In genomic region chr13:111071120-111071519, GRCh38 we compare ENCODE assay signal across 8 cellular contexts. TPM values are rescaled to one million over a fixed set of nuclear protein-coding genes. Genes with fewer than 3 reads are reported as not detected.
DNase-seq lines count a peak whose midpoint lies in the region; ATAC-seq, FAIRE-seq and TF ChIP-seq lines count a peak whose summit lies in the region.
"Not testable (repeated sequence)": the region's sequence is repeated elsewhere in the genome, so short reads cannot be mapped to it uniquely, and the experiment has no call there.

No MANE protein-coding gene starts in this region.

- not testable (repeated sequence) for ATAC-seq in HCT116, Panc1, right lobe of liver

- POLR2A ChIA-PET in A673 (lab: Charles Lee; ENCODE audit: low non-redundant PET), result interaction anchor here (0.6 kb wide), 1 partner anchor 146 kb away, joined by 3 read pairs; no protein-coding TSS in a partner anchor
- POLR2A ChIA-PET in HCT116 (lab: Charles Lee); Panc1 (lab: Charles Lee); H1 (lab: Charles Lee; ENCODE audit: partially characterized antibody): not testable (repeated sequence)

- not testable (repeated sequence) for H2BK12ac ChIP-seq in H1 (ENCODE audit: low read depth, low read length)

- H3K9ac ChIP-seq in HCT116 (ENCODE audit: low read length); H1 (replicated peaks in 1 of 4; ENCODE audit: extremely low read depth in 1 of 4, low read depth in 3 of 4, low read length in 3 of 4): not testable (repeated sequence)

- not testable (repeated sequence) for DNase-seq in A673 (ENCODE audit: low spot score); Panc1 (ENCODE audit: low read depth, low spot score); WERI-Rb-1; H1 (ENCODE audit: low read depth in 1 of 2, low spot score in 2 of 2)
- peak; percentile 32 for DNase-seq in EH (ENCODE audit: low read depth)
- DNase-seq in HCT116 (ENCODE audit: low read depth, low spot score), result peak; percentile 19
- DNase-seq in NAMALWA (ENCODE audit: low spot score), result peak; percentile 64
- peak in 2 of 3 donors; percentile 40 to 62 for DNase-seq in right lobe of liver

- H3K14ac ChIP-seq in H1 (ENCODE audit: insufficient read length), result not testable (repeated sequence)

- H4K5ac ChIP-seq in H1 (ENCODE audit: insufficient read length, low read depth, low read length), result not testable (repeated sequence)

- H2BK120ac ChIP-seq in H1 (replicated peaks; ENCODE audit: low read depth, low read length), result not testable (repeated sequence)

- H2AFZ ChIP-seq in HCT116 (ENCODE audit: low read depth, low read length, poor library complexity, severe bottlenecking); H1 (ENCODE audit: low read length): not testable (repeated sequence)

- H3K56ac ChIP-seq in H1 (replicated peaks; ENCODE audit: insufficient read length, low read depth, low read length), result not testable (repeated sequence)

- in situ Hi-C loops in Panc1 (cut with HindIII; ENCODE audit: low pct_unique_long_range_greater_than_20kb, low sequenced_read_pairs), result not testable (repeated sequence)

- 85% methylated on average over 4 of the region's 4 CpGs; no CpG with 5 or more reads in 1 of the 2 experiments for WGBS in H1 (ENCODE audit: extremely low coverage in 1 of 2, insufficient coverage in 1 of 2, insufficient read length in 1 of 2, insufficient replicate concordance in 2 of 2, low coverage in 1 of 2, low lambda C conversion rate in 2 of 2, missing lambda C conversion rate in 1 of 2), 2 experiments
- 35% methylated on average over 4 of the region's 4 CpGs for WGBS in right lobe of liver (ENCODE audit: insufficient coverage, low coverage, low lambda C conversion rate, missing lambda C conversion rate)

- RAD21 ChIA-PET in HCT116 (lab: Charles Lee; ENCODE audit: low non-redundant PET in 1 of 2, low total read pairs in 2 of 2, uncharacterized antibody in 2 of 2, unreplicated experiment in 2 of 2), result interaction anchor here in 1 of 2 experiments (0.7 kb wide), 1 partner anchor 145 kb away, joined by 5 read pairs; no protein-coding TSS in a partner anchor

- H3K27ac ChIP-seq in A673 (ENCODE audit: low read depth, low read length, poor library complexity, severe bottlenecking); HCT116 (ENCODE audit: low read depth, low read length); Panc1 (ENCODE audit: low read length); WERI-Rb-1; H1 (ENCODE audit: low read depth, low read length); right lobe of liver: not testable (repeated sequence)

- H2BK15ac ChIP-seq in H1 (ENCODE audit: low read length), result not testable (repeated sequence)

- TF ChIP-seq RAD21 in HCT116 (IDR thresholded peaks at IDR 0.05; ENCODE audit: low read depth) (peak; percentile 33), H1 (IDR thresholded peaks at IDR 0.05 in 1 of 2, conservative IDR thresholded peaks at IDR 0.05 in 1 of 2; ENCODE audit: low read depth in 2 of 2, low read length in 2 of 2) (peak; percentile 14 to 43; a peak in 2 of 4 replicates)

- not testable (repeated sequence) for FAIRE-seq in H1 (lab: Jason Lieb, UNC)

- H4K8ac ChIP-seq in H1 (ENCODE audit: extremely low read depth, insufficient read depth, low read length), result not testable (repeated sequence)

- not testable (repeated sequence) for H3K18ac ChIP-seq in H1 (ENCODE audit: extremely low read depth, low read length)

- peaks cover 20% of the 10 kb centered on the region for H3K9me3 ChIP-seq in A673 (ENCODE audit: low read depth, low read length, poor library complexity, severe bottlenecking)
- peaks cover 0 to 13% of the 10 kb centered on the region in 2 experiments; a peak in 1 of 4 replicates for H3K9me3 ChIP-seq in HCT116 (ENCODE audit: control insufficient read depth in 1 of 2, insufficient read depth in 1 of 2, low read depth in 1 of 2, low read length in 2 of 2)
- H3K9me3 ChIP-seq in Panc1 (ENCODE audit: control insufficient read depth, insufficient read depth, low read depth, low read length); right lobe of liver: not testable (repeated sequence)
- peaks cover 32% of the 10 kb centered on the region for H3K9me3 ChIP-seq in WERI-Rb-1 (ENCODE audit: severe bottlenecking)
- peaks cover 6 to 15% of the 10 kb centered on the region in 2 experiments for H3K9me3 ChIP-seq in H1 (ENCODE audit: insufficient read depth in 2 of 2, low read depth in 1 of 2, low read length in 1 of 2)

- H4K91ac ChIP-seq in H1 (replicated peaks; ENCODE audit: insufficient read length, low read length), result not testable (repeated sequence)

- H3K23me2 ChIP-seq in H1 (ENCODE audit: low read depth, low read length), result not testable (repeated sequence)

- H3K9me2 ChIP-seq in HCT116 (ENCODE audit: insufficient read depth), result not testable (repeated sequence)

- not testable (repeated sequence) for H3K4ac ChIP-seq in H1 (replicated peaks; ENCODE audit: insufficient read length, low read depth, low read length)

- TF ChIP-seq CTCF in A673 (conservative IDR thresholded peaks at IDR 0.05; ENCODE audit: low read depth, low read length), result peak; percentile 33
- TF ChIP-seq CTCF in HCT116 (IDR thresholded peaks at IDR 0.05 in 2 of 3, conservative IDR thresholded peaks at IDR 0.05 in 1 of 3; ENCODE audit: borderline replicate concordance in 1 of 3, insufficient read depth in 1 of 3, low read depth in 2 of 3, low read length in 2 of 3), result peak in 2 of 3 experiments; percentile 33 to 50; a peak in 4 of 6 replicates
- TF ChIP-seq CTCF in Panc1 (IDR thresholded peaks at IDR 0.05), result peak; percentile 12; the same call in 1 of the 2 replicates
- TF ChIP-seq CTCF in WERI-Rb-1 (IDR thresholded peaks at IDR 0.05; ENCODE audit: low read depth, low read length), result peak; percentile 23; the same call in 1 of the 2 replicates
- peak in 2 of 3 experiments; percentile 5 to 29; a peak in 1 of 4 replicates for TF ChIP-seq CTCF in H1 (IDR thresholded peaks at IDR 0.05; ENCODE audit: control extremely low read depth in 1 of 3, insufficient read depth in 1 of 3, low read depth in 1 of 3, low read length in 3 of 3)
- peak; percentile 20 to 49 (median 26) for TF ChIP-seq CTCF in right lobe of liver (IDR thresholded peaks at IDR 0.05)

- H3K79me1 ChIP-seq in H1 (ENCODE audit: low read depth, low read length), result not testable (repeated sequence)

- not testable (repeated sequence) for H3K4me2 ChIP-seq in HCT116 (ENCODE audit: low read length); H1 (ENCODE audit: insufficient read depth in 1 of 2, low read depth in 2 of 2, low read length in 2 of 2)

- TF ChIP-seq POLR2A in HCT116 (IDR thresholded peaks at IDR 0.05; ENCODE audit: borderline replicate concordance, extremely low read depth, insufficient read depth, insufficient read length); H1 (IDR thresholded peaks at IDR 0.05; ENCODE audit: control extremely low read depth in 1 of 2, low read depth in 2 of 2, low read length in 2 of 2); right lobe of liver (IDR thresholded peaks at IDR 0.05): not testable (repeated sequence)

- intact Hi-C loops in A673 (cut with micrococcal nuclease; ENCODE audit: unreplicated experiment); Panc1 (cut with micrococcal nuclease; ENCODE audit: unreplicated experiment); right lobe of liver (cut with DNase I): not testable (repeated sequence)
- intact Hi-C loops in HCT116 (cut with micrococcal nuclease), result loop anchor here (5.0 kb wide), 1 partner anchor 391 kb away; no protein-coding TSS in a partner anchor

- H2BK5ac ChIP-seq in H1 (ENCODE audit: low read depth, low read length), result not testable (repeated sequence)

- not testable (repeated sequence) for H2AK5ac ChIP-seq in H1 (ENCODE audit: low read depth, low read length)

- not testable (repeated sequence) for TF ChIP-seq EP300 in H1 (IDR thresholded peaks at IDR 0.05; ENCODE audit: borderline replicate concordance in 1 of 2, low read depth in 2 of 2, low read length in 2 of 2)

- H2BK20ac ChIP-seq in H1 (ENCODE audit: low read length), result not testable (repeated sequence)

- not testable (repeated sequence) for H3K79me2 ChIP-seq in HCT116 (ENCODE audit: insufficient read depth, low read length); H1 (ENCODE audit: control insufficient read depth in 1 of 2, insufficient read depth in 2 of 2, low read length in 2 of 2)

- H3K4me1 ChIP-seq in A673 (ENCODE audit: insufficient read depth, low read length, poor library complexity, severe bottlenecking); Panc1 (ENCODE audit: control insufficient read depth, insufficient read depth, low read length); H1 (replicated peaks in 1 of 4; ENCODE audit: control insufficient read depth in 3 of 4, insufficient read depth in 4 of 4, low read length in 3 of 4); right lobe of liver: not testable (repeated sequence)
- H3K4me1 ChIP-seq in HCT116 (ENCODE audit: control insufficient read depth in 1 of 2, insufficient read depth in 2 of 2, low read length in 2 of 2), result peaks cover 3 to 14% of the 10 kb centered on the region in 2 experiments; a peak in 1 of 4 replicates

- BruUV-seq in A673 (replicated peaks; lab: Mats Ljungman, UMichigan); HCT116 (replicated peaks; lab: Mats Ljungman, UMichigan); Panc1 (replicated peaks; lab: Mats Ljungman, UMichigan): not testable (repeated sequence)

- not testable (repeated sequence) for H3K36me3 ChIP-seq in A673 (ENCODE audit: insufficient read depth, low read length, poor library complexity, severe bottlenecking); HCT116 (ENCODE audit: control insufficient read depth in 1 of 2, insufficient read depth in 2 of 2, low read length in 2 of 2); Panc1 (ENCODE audit: control insufficient read depth, insufficient read depth, low read length); WERI-Rb-1; H1 (ENCODE audit: control insufficient read depth in 2 of 4, insufficient read depth in 4 of 4, low read length in 3 of 4); right lobe of liver

- peaks cover 33% of the 10 kb centered on the region for H3K27me3 ChIP-seq in A673 (replicated peaks; ENCODE audit: insufficient read depth, low read depth, low read length, poor library complexity)
- H3K27me3 ChIP-seq in HCT116 (ENCODE audit: insufficient read depth, low read length); Panc1 (ENCODE audit: control insufficient read depth, insufficient read depth, low read length); right lobe of liver: not testable (repeated sequence)
- peaks cover 79% of the 10 kb centered on the region for H3K27me3 ChIP-seq in WERI-Rb-1 (ENCODE audit: insufficient read depth, low read depth, severe bottlenecking)
- H3K27me3 ChIP-seq in H1 (replicated peaks in 1 of 4; ENCODE audit: control insufficient read depth in 3 of 4, extremely low read depth in 1 of 4, insufficient read depth in 3 of 4, low read length in 3 of 4), result peaks cover 0 to 13% (median 6%) of the 10 kb centered on the region in 4 experiments; a peak in 5 of 7 replicates

- H3K23ac ChIP-seq in H1 (ENCODE audit: insufficient read length), result not testable (repeated sequence)

- not testable (repeated sequence) for H3K4me3 ChIP-seq in A673 (ENCODE audit: low read depth, low read length, poor library complexity, severe bottlenecking); HCT116 (replicated peaks in 1 of 2; ENCODE audit: low read depth in 1 of 2, low read length in 2 of 2); Panc1 (ENCODE audit: low read depth in 2 of 2, low read length in 2 of 2); WERI-Rb-1 (ENCODE audit: low read depth, low read length); H1 (ENCODE audit: extremely low read depth in 1 of 4, insufficient read depth in 2 of 4, low read depth in 3 of 4, low read length in 4 of 4); right lobe of liver

- H4K20me1 ChIP-seq in HCT116 (ENCODE audit: insufficient read depth); H1 (replicated peaks in 1 of 2; ENCODE audit: control insufficient read depth in 1 of 2, insufficient read depth in 2 of 2, low read length in 2 of 2): not testable (repeated sequence)

- CTCF ChIA-PET in A673 (lab: Charles Lee); HCT116 (lab: Charles Lee); Panc1 (lab: Charles Lee): not testable (repeated sequence)
- CTCF ChIA-PET in H1 (lab: Charles Lee; ENCODE audit: partially characterized antibody), result interaction anchor here (1.0 to 1.3 kb wide), 3 partner anchors 46 to 178 kb away, joined by 3 to 4 read pairs (median 4); no protein-coding TSS in a partner anchor

RNA-seq across cellular contexts. Expression of gene ARHGEF7, which starts 44.0 kb away (rescaled TPM):
- total RNA-seq in A673 (2021) (39.9 and 41.7 TPM in 2 replicates), HCT116 (2021; ENCODE audit: unreplicated experiment) (46.2 TPM), Panc1 (2021; ENCODE audit: unreplicated experiment) (36.4 TPM), right lobe of liver (10 to 100 TPM; 22.0 to 40.1 (median 33.8) TPM)
- 30.0 and 30.6 TPM in 2 replicates for polyA plus RNA-seq in HCT116 (2012)
- 25.2 TPM for polyA plus RNA-seq in Panc1 (2012; ENCODE audit: insufficient read length)
- total RNA-seq in H1 (2021; fragmentation: NEBNext Ultra II Directional; extraction: Animal tissue kit (Norgen Biotek cat#: 25700)), result 51.7 and 56.5 TPM in 2 replicates
- polyA plus RNA-seq in H1 (2011; rRNA removed), result 26.2 and 27.4 TPM in 2 replicates
- polyA plus RNA-seq in H1 (2011; cell fraction: cytosol; rRNA removed), result 22.9 TPM
- 72.3 TPM for polyA plus RNA-seq in H1 (2011; cell fraction: nucleus; rRNA removed)
- 31.1 to 36.7 TPM (median 35.3 TPM) in 4 replicates for polyA plus RNA-seq in H1 (2012, experiment 1 of 2)
- polyA plus RNA-seq in H1 (2012, experiment 2 of 2), result 8.2 TPM
- 27.7 TPM for polyA plus RNA-seq in H1 (2013, experiment 1 of 2)
- 26.2 TPM for polyA plus RNA-seq in H1 (2013, experiment 2 of 2)
- polyA minus RNA-seq in H1 (2011; rRNA and poly(A)+ RNA removed), result 38.5 and 39.6 TPM in 2 replicates
- 28.9 TPM for polyA minus RNA-seq in H1 (2011; cell fraction: cytosol; rRNA and poly(A)+ RNA removed)
- polyA minus RNA-seq in H1 (2011; cell fraction: nucleus; rRNA and poly(A)+ RNA removed), result 89.1 TPM
